In the genomic region with DNA sequence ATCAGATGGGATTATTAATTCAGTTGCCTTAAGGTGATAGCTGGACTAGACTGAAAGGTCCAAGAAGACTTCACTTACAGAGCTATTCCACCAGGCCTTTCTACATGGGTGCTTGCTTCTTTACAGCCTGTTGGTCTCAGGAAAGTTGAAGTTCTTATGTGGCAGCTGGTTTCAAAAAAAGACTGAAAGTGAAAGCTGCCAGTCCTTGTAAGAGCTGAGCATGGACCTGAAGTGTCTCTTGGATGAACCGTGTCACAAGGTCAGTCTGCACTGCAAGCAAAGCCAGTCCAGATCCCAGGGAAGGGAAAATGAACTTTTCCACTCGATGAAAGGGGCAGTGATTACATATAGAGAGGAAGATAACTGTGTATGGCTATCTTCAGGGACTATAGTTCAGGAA, we compare ENCODE assay signal across 20 cellular contexts.
DNase-seq lines count a peak whose midpoint lies in the region; TF ChIP-seq lines count a peak whose summit lies in the region.
"Had no signal": no experiment of that assay in that cellular context is flagged by ENCODE, and none has a peak within 500 bp of the region (broad histone marks: within the 10 kb centered on the region; RNA-seq: fewer than 3 reads in every experiment).

No MANE protein-coding gene starts in this region.

- H2AFZ ChIP-seq in ACC112 (ENCODE audit: low read length, unreplicated experiment) = peak overlapping the region; percentile 99

- H3K27ac ChIP-seq in ACC112 (ENCODE audit: low read depth, low read length) = no peak overlapping the region
- H3K27ac ChIP-seq: ascending aorta; BLaER1 treated with 17β-estradiol and CSF1 and Interleukin-3, amounts not matched to agents 10 nM and 100 nM; right atrium auricular region had no signal

- peaks cover 21% of the 10 kb centered on the region; the same call in 1 of the 2 replicates for H3K4me1 Mint-ChIP-seq in HFFc6 (ENCODE audit: low read depth)
- H3K4me1 Mint-ChIP-seq in immature natural killer cell = peaks cover 11 to 22% of the 10 kb centered on the region in 2 donors
- H3K4me1 Mint-ChIP-seq: endodermal cell, mesothelial cell of epicardium had no signal

- H3K36me3 ChIP-seq in ACC112 (ENCODE audit: insufficient read depth, low read length) = no peaks in the 10 kb centered on the region
- H3K36me3 ChIP-seq: ascending aorta; BLaER1 treated with 17β-estradiol and CSF1 and Interleukin-3, amounts not matched to agents 10 nM and 100 nM; right atrium auricular region had no signal

- H3K4me3 Mint-ChIP-seq in HFFc6 (peak overlapping the region; percentile 76; the same call in 1 of the 2 replicates), immature natural killer cell (peak overlapping the region; percentile 50 to 80 (median 75))
- H3K4me3 Mint-ChIP-seq: endodermal cell, mesothelial cell of epicardium, type B pancreatic cell had no signal

- TF ChIP-seq CTCF in HFFc6 (IDR thresholded peaks at IDR 0.05) = no peak

- no peaks in the 10 kb centered on the region for H3K27me3 ChIP-seq in ACC112 (ENCODE audit: insufficient read depth, low read length)
- H3K27me3 ChIP-seq: ascending aorta; BLaER1 treated with 17β-estradiol and CSF1 and Interleukin-3, amounts not matched to agents 10 nM and 100 nM; right atrium auricular region had no signal

- H3K36me3 Mint-ChIP-seq in HFFc6 (ENCODE audit: low read depth) (no peaks in the 10 kb centered on the region; the same call in 1 of the 2 replicates), immature natural killer cell (peaks cover 0 to 4% (median 0%) of the 10 kb centered on the region in 3 donors)
- H3K36me3 Mint-ChIP-seq: mesothelial cell of epicardium, type B pancreatic cell had no signal

- no peak overlapping the region; the same call in 1 of the 2 replicates for H3K27ac Mint-ChIP-seq in HFFc6
- H3K27ac Mint-ChIP-seq in immature natural killer cell = peak overlapping the region; percentile 17 to 93 (median 80)
- H3K27ac Mint-ChIP-seq: endodermal cell, mesothelial cell of epicardium, type B pancreatic cell had no signal

- peaks cover 5% of the 10 kb centered on the region for H3K4me1 ChIP-seq in ACC112 (ENCODE audit: control insufficient read depth, insufficient read depth, low read length, unreplicated experiment)
- H3K4me1 ChIP-seq: ascending aorta; BLaER1 treated with 17β-estradiol and CSF1 and Interleukin-3, amounts not matched to agents 10 nM and 100 nM; right atrium auricular region had no signal

- DNase-seq in HFFc6 (no peak), OCI-M1 (lab: John Stamatoyannopoulos, UW) (peak; percentile 82), immature natural killer cell (peak; percentile 3 to 25 (median 22)), anterior cingulate cortex (lab: John Stamatoyannopoulos, UW) (no peak), NCI-H2081 treated with DMSO at 0.1 percent for 48 hours (lab: John Stamatoyannopoulos, UW) (no peak), NCI-H187 treated with DMSO at 0.1 percent for 48 hours (lab: John Stamatoyannopoulos, UW) (no peak)
- DNase-seq in activated CD4-positive, alpha-beta T cell treated with anti-CD3 and anti-CD28 coated beads for 48 hours = no peak
- DNase-seq: activated CD4-positive, alpha-beta T cell treated with anti-CD3 and anti-CD28 coated beads, Interleukin-2, amount 50 U/mL, for 1 hour; activated naive CD4-positive, alpha-beta T cell; endodermal cell; NCI-H1092 treated with DMSO at 0.1 percent for 48 hours; NCI-H2171; stimulated activated naive CD4-positive, alpha-beta T cell treated with Interleukin-2 at 50 U/mL for 16 hours had no signal

- H3K27me3 Mint-ChIP-seq in HFFc6 (ENCODE audit: insufficient read depth) (no peaks in the 10 kb centered on the region; the same call in 1 of the 2 replicates), immature natural killer cell (ENCODE audit: low read depth in 3 of 3) (peaks cover 0 to 2% (median 0%) of the 10 kb centered on the region in 3 donors)
- H3K27me3 Mint-ChIP-seq: type B pancreatic cell had no signal

- no peaks in the 10 kb centered on the region for H3K79me2 ChIP-seq in ACC112 (ENCODE audit: control insufficient read depth, insufficient read depth, low read length, unreplicated experiment)

- H3K9me3 Mint-ChIP-seq in HFFc6 (peaks cover 6% of the 10 kb centered on the region; the same call in 1 of the 2 replicates), immature natural killer cell (no peaks in the 10 kb centered on the region)

- H3K4me3 ChIP-seq in ACC112 (ENCODE audit: low read depth, low read length) = peak overlapping the region; percentile 69
- H3K4me3 ChIP-seq: ascending aorta; BLaER1 treated with 17β-estradiol and CSF1 and Interleukin-3, amounts not matched to agents 10 nM and 100 nM; K562; right atrium auricular region had no signal

Comparison
In these comparisons a context has a peak if more than half of its experiments do, and no peak if none do; other contexts are left out.
1. DNase-seq: peak in OCI-M1 (single experiment) and immature natural killer cell (3 of 3); none in HFFc6 (single experiment), anterior cingulate cortex (0 of 58), NCI-H2081 treated with DMSO at 0.1 percent for 48 hours (single experiment), NCI-H187 treated with DMSO at 0.1 percent for 48 hours (single experiment) and activated CD4-positive, alpha-beta T cell treated with anti-CD3 and anti-CD28 coated beads for 48 hours (single experiment).